ENCODE assay signal across 9 cellular contexts in the genomic region with DNA sequence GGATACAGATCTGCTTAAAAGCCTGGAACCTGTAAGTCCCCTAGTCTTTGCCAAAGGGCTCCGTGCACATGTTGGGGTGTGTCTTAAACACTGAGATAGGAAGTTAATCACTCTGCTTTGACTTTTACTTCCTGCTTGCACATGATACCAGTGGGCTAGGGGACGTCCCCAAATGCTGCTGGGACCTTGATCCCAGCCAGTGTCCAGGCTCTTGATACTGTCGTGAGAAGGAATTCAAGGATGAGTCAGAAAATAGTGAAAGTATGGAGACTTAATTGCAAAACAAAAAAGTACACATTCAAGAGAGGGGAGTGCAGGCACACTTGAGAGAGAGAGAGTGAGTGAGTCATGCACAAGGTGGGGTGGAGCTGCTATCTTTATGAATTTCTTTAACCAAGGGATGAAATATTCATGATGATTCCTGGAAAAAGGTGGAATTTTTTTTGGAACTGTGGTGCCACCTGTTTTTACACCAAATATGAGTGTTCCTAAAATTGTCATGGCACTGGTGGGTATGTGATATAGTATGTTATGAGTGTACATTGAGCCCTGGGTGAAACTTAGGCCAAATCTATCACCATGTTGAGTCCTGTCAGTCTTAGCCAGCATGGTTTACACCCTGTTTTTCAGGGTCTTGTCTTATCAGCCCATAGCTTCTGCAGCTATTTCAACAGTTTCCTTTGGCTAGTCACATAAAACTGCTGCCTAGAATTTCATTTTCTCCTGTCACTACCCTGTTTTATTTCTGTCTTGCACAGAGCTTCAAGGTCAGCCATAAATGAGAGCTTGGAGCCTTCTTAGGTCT.
DNase-seq lines count a peak whose midpoint lies in the region; ATAC-seq and TF ChIP-seq lines count a peak whose summit lies in the region.
"Had no signal": no experiment of that assay in that cellular context is flagged by ENCODE, and none has a peak within 500 bp of the region (broad histone marks: within the 10 kb centered on the region; RNA-seq: fewer than 3 reads in every experiment).

No MANE protein-coding gene starts in this region.

- no peak overlapping the region for H3K4me3 ChIP-seq in SJSA1
- no peak overlapping the region for H3K4me3 ChIP-seq in fibroblast of pulmonary artery (replicated peaks; ENCODE audit: low read depth, low read length)
- H3K4me3 ChIP-seq in psoas muscle = no peak overlapping the region

- H3K4me1 ChIP-seq in SJSA1 (replicated peaks) = peaks cover 49% of the 10 kb centered on the region
- H3K4me1 ChIP-seq in psoas muscle = no peaks in the 10 kb centered on the region

- WGBS in psoas muscle, 3 donors = 82 to 90% (median 87%) methylated on average over 3 of the region's 3 CpGs

- DNase-seq in NK-92 treated with Interleukin-12 subunit alpha and Interleukin-12 subunit beta, amount 100 ng/mL, for 24 hours (lab: John Stamatoyannopoulos, UW) = peak; percentile 13
- DNase-seq in NK-92 (lab: John Stamatoyannopoulos, UW; ENCODE audit: unreplicated experiment) (no peak), SJSA1 (ENCODE audit: low read depth in 1 of 2, low spot score in 2 of 2) (peak; percentile 84 to 94), fibroblast of pulmonary artery (ENCODE audit: low read depth) (peak; percentile 84), stromal cell of bone marrow (ENCODE audit: low read depth) (peak; percentile 31), psoas muscle (no peak)
- DNase-seq: NCI-H748 treated with DMSO at 0.1 percent for 48 hours had no signal

- H3K27ac ChIP-seq in SJSA1 = peak overlapping the region; percentile 86
- no peak overlapping the region for H3K27ac ChIP-seq in psoas muscle

- TF ChIP-seq CTCF in fibroblast of pulmonary artery (IDR thresholded peaks at IDR 0.05; ENCODE audit: low read length, missing control alignments) = no peak
- no peak for TF ChIP-seq CTCF in psoas muscle (IDR thresholded peaks at IDR 0.05)

- intact Hi-C loops in psoas muscle (cut with DNase I) = no loop called here

- H3K9me3 ChIP-seq in SJSA1 (replicated peaks) (peaks cover 4% of the 10 kb centered on the region; the same call in 1 of the 2 replicates), psoas muscle (no peaks in the 10 kb centered on the region)

- H3K27me3 ChIP-seq in SJSA1 (replicated peaks) = no peaks in the 10 kb centered on the region
- H3K27me3 ChIP-seq in psoas muscle (ENCODE audit: insufficient read depth in 3 of 3, low read length in 2 of 3) = no peaks in the 10 kb centered on the region

- H3K36me3 ChIP-seq in SJSA1 (no peaks in the 10 kb centered on the region), psoas muscle (ENCODE audit: insufficient read depth in 1 of 2, low read depth in 1 of 2) (peaks cover 0 to 28% of the 10 kb centered on the region in 2 donors)

- ATAC-seq in GM21360 (IDR thresholded peaks at IDR 0.05; ENCODE audit: unreplicated experiment) (no peak), psoas muscle (no peak), HG02642 (IDR thresholded peaks at IDR 0.05; ENCODE audit: poor library complexity, unreplicated experiment) (no peak)

Comparison
In these comparisons a context has a peak if more than half of its experiments do, and no peak if none do; other contexts are left out.
1. DNase-seq: peak in NK-92 treated with Interleukin-12 subunit alpha and Interleukin-12 subunit beta, amount 100 ng/mL, for 24 hours (single experiment), SJSA1 (2 of 2), fibroblast of pulmonary artery (single experiment) and stromal cell of bone marrow (single experiment); none in NK-92 (single experiment) and psoas muscle (0 of 2).